Comparison of ENCODE assay signal across 8 cellular contexts in genomic region chrX:120308959-120309872, GRCh38. TPM values are rescaled to one million over a fixed set of nuclear protein-coding genes. Genes with fewer than 3 reads are reported as not detected.
DNase-seq lines count a peak whose midpoint lies in the region; ATAC-seq and TF ChIP-seq lines count a peak whose summit lies in the region.

No MANE protein-coding gene starts in this region.

- H3K4me1 ChIP-seq in parathyroid adenoma (peaks cover 7% of the 10 kb centered on the region), tibial nerve (peaks cover 0 to 18% (median 0%) of the 10 kb centered on the region in 4 donors)

- intact Hi-C loops in head of caudate nucleus (cut with DNase I), result loop anchor here (5.0 kb wide), 1 partner anchor 57 kb away; the partner anchor contains the start of gene ZBTB33

- no peak overlapping the region for H3K27ac ChIP-seq in parathyroid adenoma
- H3K27ac ChIP-seq in tibial nerve, result peak overlapping the region in 1 of 4 donors; percentile 24

- in situ Hi-C loops in GM18951 (cut with MboI; ENCODE audit: low sequenced_read_pairs, unreplicated experiment), result no loop called here

- CTCF ChIA-PET in AG04449 (lab: Yijun Ruan, JAX), result no interaction called here

- TF ChIP-seq POLR2A in GM18951 (IDR thresholded peaks at IDR 0.05; ENCODE audit: extremely low read depth, insufficient read depth, insufficient read length) (peak; percentile 38), tibial nerve (IDR thresholded peaks at IDR 0.05) (no peak)

- DNase-seq in AG04449 (ENCODE audit: low read depth, low spot score) (no peak), NCI-H82 treated with DMSO at 0.1 percent for 48 hours (lab: John Stamatoyannopoulos, UW; ENCODE audit: unreplicated experiment) (peak; percentile 36), activated gamma-delta T cell (lab: John Stamatoyannopoulos, UW) (peak; percentile 34), head of caudate nucleus (peak in 41 of 42 donors; percentile 40 to 78 (median 59)), tibial nerve (ENCODE audit: low spot score in 2 of 2) (peak in 1 of 2 donors; percentile 41)

- H3K27me3 ChIP-seq in parathyroid adenoma (ENCODE audit: control insufficient read depth, insufficient read depth, low read length) (no peaks in the 10 kb centered on the region), tibial nerve (peaks cover 0 to 83% of the 10 kb centered on the region in 2 donors)

- TF ChIP-seq CTCF in AG04449 (IDR thresholded peaks at IDR 0.05; ENCODE audit: insufficient read depth, low read length, missing control alignments) (peak; percentile 51), parathyroid adenoma (IDR thresholded peaks at IDR 0.05) (peak; percentile 42), tibial nerve (IDR thresholded peaks at IDR 0.05) (peak; percentile 19 to 36 (median 23))

- no peak overlapping the region for H3K9ac ChIP-seq in parathyroid adenoma

- no peaks in the 10 kb centered on the region for H3K79me2 ChIP-seq in parathyroid adenoma

- H3K9me3 ChIP-seq in parathyroid adenoma (ENCODE audit: control insufficient read depth, low read length) (no peaks in the 10 kb centered on the region), tibial nerve (no peaks in the 10 kb centered on the region)

- H3K4me3 ChIP-seq in AG04449 (ENCODE audit: low read depth, low read length) (peak overlapping the region; percentile 25), parathyroid adenoma (ENCODE audit: low read depth, low read length) (peak overlapping the region; percentile 42), tibial nerve (peak overlapping the region; percentile 10 to 55 (median 32))

- ATAC-seq in HG03175 (IDR thresholded peaks at IDR 0.05; ENCODE audit: unreplicated experiment), result peak; percentile 96

- peak overlapping the region; percentile 48 for H2AFZ ChIP-seq in parathyroid adenoma

- POLR2A ChIA-PET in AG04449 (lab: Yijun Ruan, JAX), result no interaction called here

- peak overlapping the region; percentile 66 for H3K4me2 ChIP-seq in parathyroid adenoma (ENCODE audit: low read length)

- WGBS in tibial nerve, 2 donors, result 6 to 43% methylated on average over 44 to 48 of the region's 52 CpGs

- TF ChIP-seq EP300 in tibial nerve (IDR thresholded peaks at IDR 0.05), result peak in 1 of 2 donors; percentile 41

- H3K36me3 ChIP-seq in parathyroid adenoma (ENCODE audit: control insufficient read depth, insufficient read depth, low read length) (no peaks in the 10 kb centered on the region), tibial nerve (no peaks in the 10 kb centered on the region)

RNA-seq across cellular contexts. Expression of gene TMEM255A, which starts 2.0 kb away (rescaled TPM):
- 1 to 10 TPM; 3.9 to 7.1 (median 6.1) TPM for total RNA-seq in tibial nerve

RNA-seq across cellular contexts. Expression of gene ATP1B4, which starts 52.7 kb away (rescaled TPM):
- not detected for total RNA-seq in tibial nerve

RNA-seq across cellular contexts. Expression of gene ZBTB33, which starts 58.6 kb away (rescaled TPM):
- 10 to 100 TPM in 3 of 4 donors, 1 to 10 TPM in 1; 9.8 to 13.1 (median 11.4) TPM for total RNA-seq in tibial nerve
